1 cellular context compared by ENCODE assay signal in the genomic region with DNA sequence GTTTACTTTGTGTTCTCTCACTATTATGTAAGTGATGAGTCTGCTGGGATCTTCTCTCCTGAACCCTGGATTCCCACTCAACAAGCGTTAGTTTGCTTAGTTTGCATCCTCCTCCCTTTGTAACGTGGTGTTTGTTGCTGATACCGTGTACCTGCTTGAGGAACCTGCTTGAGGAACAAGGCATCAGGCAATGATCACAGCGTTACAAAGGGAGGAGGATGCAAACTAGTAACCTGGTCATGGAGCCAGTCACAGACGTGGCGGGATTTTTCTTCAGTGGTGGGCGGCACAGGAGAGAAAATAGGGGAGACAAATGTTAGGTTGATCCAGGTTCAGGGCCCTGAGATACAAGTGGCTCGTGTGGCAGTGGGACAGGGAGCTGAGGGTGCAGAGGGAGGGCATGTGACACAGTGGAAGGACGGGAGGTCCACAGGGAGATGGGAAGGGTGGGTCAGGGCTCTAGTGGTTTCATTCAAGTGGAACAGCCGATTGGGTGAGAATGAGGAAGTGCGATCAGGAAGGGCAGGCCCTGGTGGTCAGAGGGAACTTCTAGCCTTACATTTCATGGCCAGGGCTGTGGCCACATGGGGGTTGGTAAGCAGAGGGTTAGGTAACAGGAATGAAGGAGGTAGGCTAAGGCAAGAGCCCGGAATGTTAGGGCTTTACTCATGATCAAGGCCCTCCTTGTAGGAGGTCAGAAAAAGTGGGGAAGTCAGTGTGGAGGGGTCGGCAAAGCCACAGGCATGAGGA.
TF ChIP-seq lines count a peak whose summit lies in the region.

No MANE protein-coding gene starts in this region.

TF ChIP-seq in HepG2, 621 proteins besides CTCF, POLR2A, EP300 and RAD21:
- TF ChIP-seq FOXP1 (IDR thresholded peaks at IDR 0.05) (no peak), FOXP1 (CRISPR knock-in tag; IDR thresholded peaks at IDR 0.05) (0 out of 2 replicates have a peak, but pooled peaks have one; percentile 22), ZNF251 (CRISPR knock-in tag; IDR thresholded peaks at IDR 0.05) (no peak)
